In the genomic region with DNA sequence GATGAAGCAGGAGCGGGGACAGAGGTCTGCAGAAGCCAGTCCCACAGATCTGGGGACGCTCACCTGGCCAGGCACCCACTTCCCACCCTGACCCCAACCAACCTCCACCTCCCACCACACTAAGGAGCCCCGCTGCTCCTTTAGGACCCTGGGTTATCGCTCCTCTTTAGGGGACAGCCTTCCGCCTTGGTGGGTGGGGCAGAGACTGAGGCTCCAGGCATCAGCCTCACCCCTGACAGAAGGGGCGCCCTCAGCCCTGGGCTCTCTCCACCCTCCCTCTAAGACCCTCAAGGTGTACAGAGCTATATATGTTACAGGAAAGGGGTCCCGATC, we compare ENCODE assay signal across 10 cellular contexts. TPM values are rescaled to one million over a fixed set of nuclear protein-coding genes. Genes with fewer than 3 reads are reported as not detected.
A peak's percentile ranks its signal among the peaks of the same experiment; 100 is the strongest.
DNase-seq lines count a peak whose midpoint lies in the region; ATAC-seq and TF ChIP-seq lines count a peak whose summit lies in the region.
"Had no signal": no experiment of that assay in that cellular context is flagged by ENCODE, and none has a peak within 500 bp of the region (broad histone marks: within the 10 kb centered on the region; RNA-seq: fewer than 3 reads in every experiment).

No MANE protein-coding gene starts in this region.

- H2BK12ac ChIP-seq in H9 (ENCODE audit: insufficient read length, low read depth, low read length) = no peak overlapping the region

- no peaks in the 10 kb centered on the region for H3F3A ChIP-seq in PC-3 (ENCODE audit: low read length, unreplicated experiment)

- H4K20me1 ChIP-seq in H9 (ENCODE audit: control insufficient read depth, insufficient read depth, insufficient read length) = no peaks in the 10 kb centered on the region
- no peaks in the 10 kb centered on the region for H4K20me1 ChIP-seq in PC-3 (ENCODE audit: low read length)

- H3K9me3 Mint-ChIP-seq in H9 = no peaks in the 10 kb centered on the region
- H3K9me3 Mint-ChIP-seq in WTC11 = no peaks in the 10 kb centered on the region
- H3K9me3 Mint-ChIP-seq in CD8-positive, alpha-beta memory T cell = no peaks in the 10 kb centered on the region

- H3K27ac ChIP-seq in H9 (ENCODE audit: insufficient read length, low read depth, low read length) = no peak overlapping the region
- no peak overlapping the region for H3K27ac ChIP-seq in heart left ventricle
- no peak overlapping the region for H3K27ac ChIP-seq in CD8-positive, alpha-beta memory T cell (ENCODE audit: low read depth, low read length)
- no peak overlapping the region for H3K27ac ChIP-seq in PC-3 (ENCODE audit: low read length)
- H3K27ac ChIP-seq: BLaER1 treated with 17β-estradiol and CSF1 and Interleukin-3, amounts not matched to agents 10 nM and 100 nM had no signal

- no peak overlapping the region for H4K5ac ChIP-seq in H9 (ENCODE audit: insufficient read length, low read depth, low read length)

- CTCF ChIA-PET in WTC11 (lab: Charles Lee) = interaction anchor here (1.1 to 6.9 kb wide), 7 partner anchors 11 to 304 kb away, joined by 3 to 129 read pairs (median 5); a partner anchor contains a TSS
- CTCF ChIA-PET in CD8-positive, alpha-beta memory T cell (lab: Charles Lee) = interaction anchor here (1.1 to 15.6 kb wide), 3 partner anchors 10 to 289 kb away, joined by 4 to 231 read pairs (median 5); a partner anchor contains a TSS
- CTCF ChIA-PET in PC-3 (lab: Charles Lee) = interaction anchor here (1.3 kb wide), 1 partner anchor 289 kb away, joined by 7 read pairs; no protein-coding TSS in a partner anchor

- intact Hi-C loops in heart left ventricle (cut with DNase I) (loop anchor here in 7 of 10 donors (5.0 to 10.0 kb wide), 2 partner anchors 207 to 209 kb away; a partner anchor contains a TSS), PC-3 (cut with micrococcal nuclease) (no loop called here)

- H3K36me3 Mint-ChIP-seq in H9 (ENCODE audit: insufficient read depth in 1 of 3, low read depth in 3 of 3) = no peaks in the 10 kb centered on the region; a peak in 2 of 7 replicates
- H3K36me3 Mint-ChIP-seq in WTC11 = no peaks in the 10 kb centered on the region
- no peaks in the 10 kb centered on the region for H3K36me3 Mint-ChIP-seq in CD8-positive, alpha-beta memory T cell

- ATAC-seq in WTC11 = peak; percentile 34
- no peak for ATAC-seq in heart left ventricle
- no peak for ATAC-seq in PC-3

- H3K23ac ChIP-seq in H9 (ENCODE audit: insufficient read length, low read depth, low read length) = no peak overlapping the region

- no peak overlapping the region for H4K8ac ChIP-seq in H9 (replicated peaks; ENCODE audit: insufficient read length, low read depth, low read length)

- H3K4me1 ChIP-seq in H9 (ENCODE audit: insufficient read depth, low read length) (no peaks in the 10 kb centered on the region; the same call in 1 of the 2 replicates), mucosa of stomach (ENCODE audit: control insufficient read depth, insufficient read depth, low read length) (peaks cover 15% of the 10 kb centered on the region), heart left ventricle (no peaks in the 10 kb centered on the region), PC-3 (ENCODE audit: insufficient read depth, low read length) (peaks cover 4% of the 10 kb centered on the region; the same call in 1 of the 2 replicates)
- no peaks in the 10 kb centered on the region for H3K4me1 ChIP-seq in CD8-positive, alpha-beta memory T cell (ENCODE audit: insufficient read depth, low read length)

- H2BK120ac ChIP-seq in H9 (ENCODE audit: low read depth, low read length, poor library complexity, severe bottlenecking) = no peak overlapping the region

- H3K9ac ChIP-seq in H9 (ENCODE audit: extremely low read depth, insufficient read length, low read length) = no peak overlapping the region
- no peak overlapping the region for H3K9ac ChIP-seq in mucosa of stomach (ENCODE audit: low read length)
- no peak overlapping the region for H3K9ac ChIP-seq in PC-3 (ENCODE audit: low read length)
- H3K9ac ChIP-seq: BLaER1 treated with 17β-estradiol and CSF1 and Interleukin-3, amounts not matched to agents 10 nM and 100 nM had no signal

- no peaks in the 10 kb centered on the region for H3K79me1 ChIP-seq in H9 (ENCODE audit: insufficient read depth, low read depth, low read length, poor library complexity, severe bottlenecking)

- no peak overlapping the region for H2BK5ac ChIP-seq in H9 (ENCODE audit: insufficient read length, low read length)

- no CpG with 5 or more reads among the region's 7 CpGs for WGBS in H9 (ENCODE audit: extremely low coverage, insufficient read length, low lambda C conversion rate)
- 70 to 78% (median 74%) methylated on average over 5 to 7 of the region's 7 CpGs for WGBS in heart left ventricle, 4 donors

- no peak overlapping the region for H3K4ac ChIP-seq in H9 (ENCODE audit: low read depth, low read length)

- POLR2A ChIA-PET in WTC11 (lab: Charles Lee) (no interaction called here), PC-3 (lab: Charles Lee; ENCODE audit: unreplicated experiment) (no interaction called here)
- POLR2A ChIA-PET in CD8-positive, alpha-beta memory T cell (lab: Charles Lee) = no interaction called here

- no peak overlapping the region for H4K91ac ChIP-seq in H9 (ENCODE audit: insufficient read length, low read depth, low read length)

- H3K4me3 Mint-ChIP-seq in H9 (no peak overlapping the region), WTC11 (no peak overlapping the region)
- H3K4me3 Mint-ChIP-seq in CD8-positive, alpha-beta memory T cell = no peak overlapping the region

- no peak overlapping the region for H3K56ac ChIP-seq in H9 (ENCODE audit: insufficient read length, low read depth, low read length)

- H3K27ac Mint-ChIP-seq in H9 = no peak overlapping the region
- H3K27ac Mint-ChIP-seq in WTC11 = no peak overlapping the region
- H3K27ac Mint-ChIP-seq in CD8-positive, alpha-beta memory T cell = no peak overlapping the region

- DNase-seq in H9 (no peak), WTC11 (ENCODE audit: low spot score) (no peak), heart left ventricle (no peak), PC-3 (no peak)
- DNase-seq in CD8-positive, alpha-beta memory T cell = no peak
- no peak for DNase-seq in stimulated activated naive CD4-positive, alpha-beta T cell (lab: John Stamatoyannopoulos, UW)
- DNase-seq: COR-L47, NCI-H1417 treated with DMSO at 0.1 percent for 48 hours had no signal

- no peak overlapping the region for H3K18ac ChIP-seq in H9 (ENCODE audit: insufficient read length, low read depth, low read length)

- H3K4me1 Mint-ChIP-seq in H9 (peaks cover 14 to 17% of the 10 kb centered on the region in 2 experiments), WTC11 (peaks cover 15% of the 10 kb centered on the region; the same call in 1 of the 2 replicates)
- peaks cover 0 to 9% (median 1%) of the 10 kb centered on the region in 3 donors for H3K4me1 Mint-ChIP-seq in CD8-positive, alpha-beta memory T cell

- H3K14ac ChIP-seq in H9 (ENCODE audit: insufficient read depth, low read length) = peak overlapping the region; percentile 65; the same call in 1 of the 2 replicates

- TF ChIP-seq CTCF in H9 (conservative IDR thresholded peaks at IDR 0.05) (no peak), WTC11 (IDR thresholded peaks at IDR 0.05) (no peak), heart left ventricle (IDR thresholded peaks at IDR 0.05) (no peak), PC-3 (conservative IDR thresholded peaks at IDR 0.05; ENCODE audit: low read depth, low read length) (no peak)

- no peak overlapping the region for H3K4me2 ChIP-seq in H9 (ENCODE audit: insufficient read depth, insufficient read length, low read length)
- H3K4me2 ChIP-seq in PC-3 (ENCODE audit: low read length) = no peak overlapping the region

- no peak overlapping the region for H2BK20ac ChIP-seq in H9 (ENCODE audit: low read depth, low read length, poor library complexity, severe bottlenecking)

- H3K9me3 ChIP-seq in H9 (ENCODE audit: control insufficient read depth, low read depth, low read length) (no peaks in the 10 kb centered on the region), mucosa of stomach (ENCODE audit: control insufficient read depth, low read length) (no peaks in the 10 kb centered on the region), heart left ventricle (no peaks in the 10 kb centered on the region), PC-3 (ENCODE audit: low read length) (no peaks in the 10 kb centered on the region)
- H3K9me3 ChIP-seq in CD8-positive, alpha-beta memory T cell (ENCODE audit: low read length) = no peaks in the 10 kb centered on the region
- H3K9me3 ChIP-seq: BLaER1 treated with 17β-estradiol and CSF1 and Interleukin-3, amounts not matched to agents 10 nM and 100 nM had no signal

- no peak for TF ChIP-seq POLR2A in heart left ventricle (IDR thresholded peaks at IDR 0.05)

- H3K9me2 ChIP-seq in PC-3 (replicated peaks; ENCODE audit: low read length) = no peaks in the 10 kb centered on the region

- H2BK15ac ChIP-seq in H9 (ENCODE audit: low read depth, low read length) = no peak overlapping the region

- no peak overlapping the region for H2AFZ ChIP-seq in H9 (ENCODE audit: low read length)
- H2AFZ ChIP-seq in PC-3 (ENCODE audit: low read length) = no peak overlapping the region

- BruUV-seq in PC-3 (replicated peaks; lab: Mats Ljungman, UMichigan) = no TSS peak

- H3K4me3 ChIP-seq in mucosa of stomach (ENCODE audit: low read length) = peak overlapping the region; percentile 10
- no peak overlapping the region for H3K4me3 ChIP-seq in heart left ventricle
- H3K4me3 ChIP-seq in CD8-positive, alpha-beta memory T cell (ENCODE audit: low read length) = no peak overlapping the region
- no peak overlapping the region for H3K4me3 ChIP-seq in PC-3 (ENCODE audit: low read length)
- H3K4me3 ChIP-seq: BLaER1 treated with 17β-estradiol and CSF1 and Interleukin-3, amounts not matched to agents 10 nM and 100 nM had no signal

- H2AK5ac ChIP-seq in H9 (ENCODE audit: insufficient read length, low read length) = no peak overlapping the region

- no peaks in the 10 kb centered on the region for H3K23me2 ChIP-seq in H9 (ENCODE audit: insufficient read length, low read depth, low read length, poor library complexity, severe bottlenecking)

- no peak overlapping the region for H3T11ph ChIP-seq in H9 (ENCODE audit: low read length)

- H3K79me2 ChIP-seq in H9 (ENCODE audit: insufficient read depth, low read length) (no peaks in the 10 kb centered on the region), PC-3 (ENCODE audit: low read length) (no peaks in the 10 kb centered on the region)

- no peaks in the 10 kb centered on the region for H3K36me3 ChIP-seq in mucosa of stomach (ENCODE audit: control insufficient read depth, insufficient read depth, low read length)
- H3K36me3 ChIP-seq in heart left ventricle = no peaks in the 10 kb centered on the region
- H3K36me3 ChIP-seq in CD8-positive, alpha-beta memory T cell (ENCODE audit: insufficient read depth, low read length) = no peaks in the 10 kb centered on the region
- H3K36me3 ChIP-seq in PC-3 (ENCODE audit: low read depth, low read length) = no peaks in the 10 kb centered on the region
- H3K36me3 ChIP-seq: BLaER1 treated with 17β-estradiol and CSF1 and Interleukin-3, amounts not matched to agents 10 nM and 100 nM had no signal

- H3K27me3 ChIP-seq in H9 (ENCODE audit: insufficient read depth, low read length) (no peaks in the 10 kb centered on the region), mucosa of stomach (ENCODE audit: control insufficient read depth, insufficient read depth, low read length) (no peaks in the 10 kb centered on the region), heart left ventricle (peaks cover 0 to 11% (median 0%) of the 10 kb centered on the region in 9 donors), PC-3 (ENCODE audit: low read length) (no peaks in the 10 kb centered on the region)
- no peaks in the 10 kb centered on the region for H3K27me3 ChIP-seq in CD8-positive, alpha-beta memory T cell (ENCODE audit: insufficient read depth, low read length, poor library complexity, severe bottlenecking)
- H3K27me3 ChIP-seq: BLaER1 treated with 17β-estradiol and CSF1 and Interleukin-3, amounts not matched to agents 10 nM and 100 nM had no signal

- H3K27me3 Mint-ChIP-seq in H9 (ENCODE audit: low read depth) (peaks cover 7% of the 10 kb centered on the region), WTC11 (ENCODE audit: low read depth) (no peaks in the 10 kb centered on the region)
- peaks cover 0 to 1% of the 10 kb centered on the region in 2 donors for H3K27me3 Mint-ChIP-seq in CD8-positive, alpha-beta memory T cell

RNA-seq across cellular contexts. Expression of a gene that starts 33.5 kb away (rescaled TPM):
- total RNA-seq in H9 (2021) (13.3 and 14.5 TPM in 2 replicates), WTC11 (2021) (11.7 to 14.8 TPM (median 12.5 TPM) in 3 replicates), heart left ventricle (10 to 100 TPM in 4 of 9 donors, 1 to 10 TPM in 5; 4.7 to 19.5 (median 9.7) TPM), PC-3 (2014; rRNA removed) (12.6 and 19.2 TPM in 2 replicates)
- polyA plus RNA-seq in heart left ventricle = 1 to 10 TPM; 5.5 to 8.0 TPM
- 10 to 100 TPM; 10.3 to 11.0 TPM for total RNA-seq in CD8-positive, alpha-beta memory T cell
- polyA plus RNA-seq in CD8-positive, alpha-beta memory T cell = 70.5 TPM
